Comparison of ENCODE assay signal across 8 cellular contexts in the genomic region with DNA sequence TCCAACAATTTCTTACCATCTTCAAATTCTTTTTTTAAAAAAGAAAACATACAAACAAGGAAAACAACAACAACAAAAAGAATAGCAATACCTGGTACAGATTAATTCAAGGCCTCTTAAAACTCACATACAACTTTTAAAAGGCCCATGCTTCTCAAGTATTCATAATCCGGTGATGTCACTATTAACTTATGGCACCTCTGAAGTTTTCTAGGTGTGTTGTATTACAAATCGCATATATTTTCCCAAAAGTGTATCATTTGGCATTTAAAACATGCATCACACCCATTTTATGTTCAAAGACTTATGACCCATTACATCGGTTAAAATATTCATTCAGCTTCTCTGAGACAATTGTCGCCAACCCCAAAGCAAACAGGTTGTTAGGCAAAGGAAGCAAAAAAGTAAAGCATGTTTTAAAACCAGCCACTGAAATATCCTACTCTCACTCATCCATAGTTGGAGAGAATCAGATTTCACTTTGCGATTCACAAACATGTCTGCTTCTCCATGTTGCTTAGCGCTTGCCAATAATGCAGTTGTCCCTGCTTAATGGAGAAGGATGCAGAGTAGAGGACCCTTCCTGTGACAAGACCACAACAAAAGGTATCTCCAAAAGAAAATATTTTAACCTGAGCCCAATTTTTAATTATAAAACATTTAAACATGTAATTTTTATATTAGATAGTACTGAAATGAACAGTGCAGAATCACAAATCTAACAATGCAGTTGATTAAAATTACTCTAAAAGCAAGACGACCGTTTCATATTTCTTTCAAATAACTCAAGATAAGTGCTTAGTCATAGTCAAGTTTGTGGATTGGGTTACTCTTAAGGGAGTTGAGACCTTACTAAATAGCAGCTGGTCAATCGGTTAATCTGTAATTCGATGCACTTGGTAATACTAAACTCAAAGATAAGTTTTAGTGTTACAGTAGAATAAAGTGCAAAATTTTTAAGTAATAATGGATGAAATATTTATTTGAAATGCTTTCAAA. TPM values are rescaled to one million over a fixed set of nuclear protein-coding genes. Genes with fewer than 3 reads are reported as not detected.
DNase-seq lines count a peak whose midpoint lies in the region; ATAC-seq and TF ChIP-seq lines count a peak whose summit lies in the region.

No MANE protein-coding gene starts in this region.

- H3K27me3 Mint-ChIP-seq in activated naive CD8-positive, alpha-beta T cell treated with anti-CD3 and anti-CD28 coated beads, Interleukin-2, amount 50 U/mL, for 24 hours = no peaks in the 10 kb centered on the region

- no peak for ATAC-seq in activated naive CD8-positive, alpha-beta T cell treated with anti-CD3 and anti-CD28 coated beads, Interleukin-2, amount 50 U/mL, for 24 hours
- ATAC-seq in GM21723 (IDR thresholded peaks at IDR 0.05; ENCODE audit: unreplicated experiment) = no peak

- peaks cover 34% of the 10 kb centered on the region for H3K4me1 Mint-ChIP-seq in activated naive CD8-positive, alpha-beta T cell treated with anti-CD3 and anti-CD28 coated beads, Interleukin-2, amount 50 U/mL, for 24 hours

- peak overlapping the region; percentile 95 for H3K27ac Mint-ChIP-seq in activated naive CD8-positive, alpha-beta T cell treated with anti-CD3 and anti-CD28 coated beads, Interleukin-2, amount 50 U/mL, for 24 hours

- TF ChIP-seq POLR2A in thyroid gland (IDR thresholded peaks at IDR 0.05) = no peak

- 17 to 18% methylated on average over 10 of the region's 10 CpGs for WGBS in thyroid gland, 2 donors

- TF ChIP-seq CTCF in thyroid gland (IDR thresholded peaks at IDR 0.05) = no peak

- intact Hi-C loops in thyroid gland (cut with DNase I) = loop anchor here (5.0 kb wide), 1 partner anchor 52 kb away; a partner anchor contains a TSS

- peak overlapping the region; percentile 94 for H3K4me3 Mint-ChIP-seq in activated naive CD8-positive, alpha-beta T cell treated with anti-CD3 and anti-CD28 coated beads, Interleukin-2, amount 50 U/mL, for 24 hours

- peaks cover 7 to 14% of the 10 kb centered on the region in 2 donors for H3K36me3 ChIP-seq in thyroid gland

- peak overlapping the region; percentile 61 to 99 (median 97) for H3K27ac ChIP-seq in thyroid gland

- peaks cover 28% of the 10 kb centered on the region for H3K36me3 Mint-ChIP-seq in activated naive CD8-positive, alpha-beta T cell treated with anti-CD3 and anti-CD28 coated beads, Interleukin-2, amount 50 U/mL, for 24 hours (ENCODE audit: low read depth)

- H3K9me3 ChIP-seq in thyroid gland = no peaks in the 10 kb centered on the region

- no peaks in the 10 kb centered on the region for H3K9me3 Mint-ChIP-seq in activated naive CD8-positive, alpha-beta T cell treated with anti-CD3 and anti-CD28 coated beads, Interleukin-2, amount 50 U/mL, for 24 hours

- H3K4me3 ChIP-seq in thyroid gland (replicated peaks in 1 of 3) = peak overlapping the region in 2 of 3 donors; percentile 61 to 85

- peak; percentile 44 for DNase-seq in Daoy (ENCODE audit: low read depth)
- DNase-seq in M059J (ENCODE audit: low read depth) = peak; percentile 56
- no peak for DNase-seq in activated naive CD8-positive, alpha-beta T cell treated with anti-CD3 and anti-CD28 coated beads, Interleukin-2, amount 50 U/mL, for 24 hours
- DNase-seq in iris pigment epithelial cell (ENCODE audit: low read depth) = peak; percentile 70
- no peak for DNase-seq in thyroid gland
- no peak for DNase-seq in inferior parietal cortex (ENCODE audit: extremely low spot score)
- no peak for DNase-seq in activated CD4-positive, CD25-positive, alpha-beta regulatory T cell (lab: John Stamatoyannopoulos, UW)

- no peaks in the 10 kb centered on the region for H3K27me3 ChIP-seq in thyroid gland

- H3K4me1 ChIP-seq in thyroid gland = peaks cover 28 to 29% of the 10 kb centered on the region in 2 donors

RNA-seq across cellular contexts. Expression of a gene that starts 1.6 kb away (rescaled TPM):
- 343 and 386 TPM in 2 replicates for total RNA-seq in Daoy (2014; rRNA removed; shearing (Covaris generic))
- total RNA-seq in M059J (2014; rRNA removed; shearing (Covaris generic)) = 707 and 715 TPM in 2 replicates
- 100 to 1,000 TPM; 234 to 418 (median 346) TPM for total RNA-seq in thyroid gland

RNA-seq across cellular contexts. Expression of a gene that starts 50.7 kb away (rescaled TPM):
- total RNA-seq in Daoy (2014; rRNA removed; shearing (Covaris generic)) = 416 and 424 TPM in 2 replicates
- 233 and 257 TPM in 2 replicates for total RNA-seq in M059J (2014; rRNA removed; shearing (Covaris generic))
- 100 to 1,000 TPM in 3 of 4 donors, 10 to 100 TPM in 1; 78.2 to 220 (median 174) TPM for total RNA-seq in thyroid gland

Comparison
In these comparisons a context has a peak if more than half of its experiments do, and no peak if none do; other contexts are left out.
1. DNase-seq: peak in Daoy (single experiment), M059J (single experiment) and iris pigment epithelial cell (single experiment); none in activated naive CD8-positive, alpha-beta T cell treated with anti-CD3 and anti-CD28 coated beads, Interleukin-2, amount 50 U/mL, for 24 hours (single experiment), thyroid gland (0 of 2), inferior parietal cortex (single experiment) and activated CD4-positive, CD25-positive, alpha-beta regulatory T cell (0 of 4).